Comparison of ENCODE assay signal across 3 cellular contexts in the genomic region with DNA sequence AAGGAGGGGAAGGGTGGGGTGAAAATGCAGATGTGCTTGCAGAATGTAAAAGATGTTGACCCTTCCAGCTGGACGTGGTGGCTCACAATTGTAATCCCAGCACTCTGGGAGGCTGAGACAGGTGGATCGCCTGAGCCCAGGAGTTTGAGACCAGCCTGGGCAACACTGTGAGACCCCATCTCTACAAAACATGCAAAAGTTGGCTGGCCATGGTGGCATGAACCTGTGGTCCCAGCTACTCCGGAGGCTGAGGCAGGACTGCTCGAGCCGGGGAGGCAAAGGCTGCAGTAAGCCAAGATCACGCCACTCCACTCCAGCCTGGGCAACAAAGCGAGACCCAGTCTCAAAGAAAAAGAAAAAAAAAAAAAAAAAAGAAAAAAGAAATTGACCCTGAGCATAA.
TF ChIP-seq lines count a peak whose summit lies in the region.

No MANE protein-coding gene starts in this region.

TF ChIP-seq in WTC11, 78 proteins besides CTCF, POLR2A, EP300 and RAD21:
- no peak for TF ChIP-seq ZNF219 (CRISPR knock-in tag; IDR thresholded peaks at IDR 0.05; ENCODE audit: borderline replicate concordance)
- no peak for TF ChIP-seq MYBL2 (CRISPR knock-in tag; IDR thresholded peaks at IDR 0.05)
- peak; percentile 97 for TF ChIP-seq ZNF121 (CRISPR knock-in tag; IDR thresholded peaks at IDR 0.05)
- TF ChIP-seq ZNF396 (CRISPR knock-in tag; IDR thresholded peaks at IDR 0.05; ENCODE audit: borderline replicate concordance) = no peak

TF ChIP-seq in endothelial cell of umbilical vein, 7 proteins besides CTCF, POLR2A, EP300 and RAD21:
- no peak for TF ChIP-seq MYC (IDR thresholded peaks at IDR 0.05; ENCODE audit: low read depth, low read length)
- no peak for TF ChIP-seq GATA2 (IDR thresholded peaks at IDR 0.05; ENCODE audit: insufficient read depth, insufficient read length, low read depth, low read length)
- TF ChIP-seq POLR2AphosphoS5 (IDR thresholded peaks at IDR 0.05; ENCODE audit: insufficient read depth, low read depth, low read length) = no peak
- no peak for TF ChIP-seq FOS (IDR thresholded peaks at IDR 0.05; ENCODE audit: borderline replicate concordance, insufficient read depth, low read length)
- no peak for TF ChIP-seq EZH2 (IDR thresholded peaks at IDR 0.05; ENCODE audit: borderline replicate concordance, low read depth, low read length, severe bottlenecking)
- TF ChIP-seq, protein P1, sequence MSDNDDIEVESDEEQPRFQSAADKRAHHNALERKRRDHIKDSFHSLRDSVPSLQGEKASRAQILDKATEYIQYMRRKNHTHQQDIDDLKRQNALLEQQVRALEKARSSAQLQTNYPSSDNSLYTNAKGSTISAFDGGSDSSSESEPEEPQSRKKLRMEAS (IDR thresholded peaks at IDR 0.05; ENCODE audit: insufficient read depth, insufficient read length) = no peak
- TF ChIP-seq JUN (IDR thresholded peaks at IDR 0.05; ENCODE audit: borderline replicate concordance, insufficient read depth, insufficient read length, low read depth) = no peak
TF ChIP-seq in endothelial cell of umbilical vein: peak in this region for 0.

TF ChIP-seq in GM12891, 5 proteins besides CTCF, POLR2A, EP300 and RAD21:
- TF ChIP-seq PAX5 (IDR thresholded peaks at IDR 0.05; ENCODE audit: insufficient read depth, low read length, severe bottlenecking) (no peak), SPI1 (IDR thresholded peaks at IDR 0.05; ENCODE audit: low read depth, low read length) (no peak), TAF1 (IDR thresholded peaks at IDR 0.05; ENCODE audit: low read depth, low read length) (no peak), POU2F2 (IDR thresholded peaks at IDR 0.05; ENCODE audit: low read depth, low read length) (no peak)
